In the genomic region with DNA sequence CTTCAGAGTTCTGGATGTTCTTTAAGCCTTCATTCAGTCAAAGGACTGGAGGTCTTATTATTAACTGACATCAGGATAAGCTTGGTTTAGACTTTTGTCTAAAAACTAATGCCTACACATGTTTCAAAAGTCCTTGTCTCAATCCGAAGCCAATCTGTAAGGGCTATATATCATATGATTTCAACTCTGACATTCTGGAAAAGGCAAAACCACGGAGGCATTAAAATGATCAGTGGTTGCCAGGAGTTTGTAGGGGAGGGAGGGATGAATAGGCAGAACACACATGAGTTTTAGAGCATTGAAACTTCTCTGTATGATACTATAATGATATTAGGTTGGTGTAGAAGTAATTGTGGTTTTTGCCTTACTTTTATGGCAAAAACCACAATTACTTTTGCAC, we compare ENCODE assay signal across 27 cellular contexts.
DNase-seq lines count a peak whose midpoint lies in the region; FAIRE-seq and TF ChIP-seq lines count a peak whose summit lies in the region.
"Had no signal": no experiment of that assay in that cellular context is flagged by ENCODE, and none has a peak within 500 bp of the region (broad histone marks: within the 10 kb centered on the region; RNA-seq: fewer than 3 reads in every experiment).

No MANE protein-coding gene starts in this region.

- TF ChIP-seq CTCF in fibroblast of lung (conservative IDR thresholded peaks at IDR 0.05 in 1 of 2, IDR thresholded peaks at IDR 0.05 in 1 of 2; ENCODE audit: low read depth in 1 of 2, low read length in 2 of 2) (no peak), kidney (IDR thresholded peaks at IDR 0.05; ENCODE audit: borderline replicate concordance, extremely low read depth, insufficient read depth) (no peak)

- H3K79me2 ChIP-seq in GM23248 (ENCODE audit: insufficient read depth) = no peaks in the 10 kb centered on the region
- no peaks in the 10 kb centered on the region for H3K79me2 ChIP-seq in fibroblast of lung (ENCODE audit: control insufficient read depth, insufficient read depth, low read length)

- H3K36me3 ChIP-seq in GM23248 (ENCODE audit: low read depth) = no peaks in the 10 kb centered on the region
- H3K36me3 ChIP-seq in fibroblast of lung (ENCODE audit: control insufficient read depth, insufficient read depth, low read length) = no peaks in the 10 kb centered on the region
- H3K36me3 ChIP-seq in kidney (ENCODE audit: control insufficient read depth in 1 of 2, insufficient read depth in 2 of 2, low read length in 2 of 2) = no peaks in the 10 kb centered on the region
- H3K36me3 ChIP-seq: cardiac muscle cell, esophagus muscularis mucosa, heart left ventricle, SJSA1 had no signal

- no peaks in the 10 kb centered on the region for H3K9me2 ChIP-seq in GM23248 (ENCODE audit: insufficient read depth)

- intact Hi-C loops in kidney (cut with DNase I) = no loop called here

- no peaks in the 10 kb centered on the region for H3K9me3 ChIP-seq in GM23248 (ENCODE audit: low read depth)
- H3K9me3 ChIP-seq in fibroblast of lung (ENCODE audit: control insufficient read depth, insufficient read depth, low read depth, low read length) = no peaks in the 10 kb centered on the region
- H3K9me3 ChIP-seq in kidney (ENCODE audit: control insufficient read depth in 1 of 2, low read length in 2 of 2) = no peaks in the 10 kb centered on the region
- H3K9me3 ChIP-seq: esophagus muscularis mucosa, heart left ventricle, SJSA1 had no signal

- FAIRE-seq in RCC 7860 (lab: Jason Lieb, UNC) (peak; percentile 46), kidney (lab: Jason Lieb, UNC) (no peak)
- FAIRE-seq: GM12878 had no signal

- H3K27ac ChIP-seq in GM23248 (no peak overlapping the region), fibroblast of lung (ENCODE audit: insufficient read depth, low read length) (no peak overlapping the region), kidney (ENCODE audit: low read depth in 2 of 2, low read length in 2 of 2) (no peak overlapping the region)
- H3K27ac ChIP-seq: cardiac muscle cell, esophagus muscularis mucosa, heart left ventricle, SJSA1 had no signal

- in situ Hi-C loops in GM23248 (cut with MboI) = no loop called here

- no peak overlapping the region for H3K4me3 ChIP-seq in GM23248
- H3K4me3 ChIP-seq in fibroblast of lung (replicated peaks in 1 of 4; ENCODE audit: control extremely low read depth in 1 of 4, insufficient read depth in 1 of 4, low read depth in 3 of 4, low read length in 4 of 4) = no peak overlapping the region
- no peak overlapping the region for H3K4me3 ChIP-seq in kidney (ENCODE audit: low read length in 2 of 2)
- H3K4me3 ChIP-seq: cardiac muscle cell, esophagus muscularis mucosa, GM12878, heart left ventricle, SJSA1 had no signal

- H3F3A ChIP-seq in GM23248 (ENCODE audit: insufficient read depth) = peaks cover 14% of the 10 kb centered on the region

- H3K27me3 ChIP-seq in GM23248 (replicated peaks; ENCODE audit: insufficient read depth) (no peaks in the 10 kb centered on the region), fibroblast of lung (ENCODE audit: control insufficient read depth, insufficient read depth, low read length) (no peaks in the 10 kb centered on the region)
- H3K27me3 ChIP-seq: cardiac muscle cell, esophagus muscularis mucosa, heart left ventricle, SJSA1 had no signal

- H2AFZ ChIP-seq in GM23248 (peak overlapping the region; percentile 67), fibroblast of lung (ENCODE audit: low read length) (no peak overlapping the region)

- DNase-seq in GM23248 = no peak
- no peak for DNase-seq in RCC 7860 (ENCODE audit: low spot score)
- DNase-seq in fibroblast of lung (ENCODE audit: low read depth in 2 of 2) = peak; percentile 33 to 52
- DNase-seq in stromal cell of bone marrow (ENCODE audit: low read depth) = peak; percentile 24
- DNase-seq in GM03348 (ENCODE audit: low spot score) = no peak
- no peak for DNase-seq in kidney
- DNase-seq in T1000 (lab: John Stamatoyannopoulos, UW) = no peak
- DNase-seq: activated CD4-positive, alpha-beta T cell treated with anti-CD3 and anti-CD28 coated beads for 4 hours; activated naive CD4-positive, alpha-beta T cell; activated T-cell treated with anti-CD3 and anti-CD28 coated beads, Interleukin-2, amount 50 U/mL, for 48 hours; AML-193; amniotic stem cell; CD4-positive, alpha-beta memory T cell; endodermal cell; H7; heart left ventricle; Kasumi-1; left cardiac atrium; NCI-H1105; NCI-H2081 treated with DMSO at 0.1 percent for 48 hours; NCI-H82; PC-3; T-helper 17 cell had no signal

- WGBS in GM23248 (ENCODE audit: low coverage in 1 of 2, low lambda C conversion rate in 2 of 2, missing lambda C conversion rate in 2 of 2), 2 experiments = 5 to 29% methylated on average over 2 of the region's 2 CpGs

- H3K4me1 ChIP-seq in GM23248 (ENCODE audit: insufficient read depth) (peaks cover 35% of the 10 kb centered on the region), fibroblast of lung (ENCODE audit: control insufficient read depth, extremely low read depth, insufficient read depth, low read length) (no peaks in the 10 kb centered on the region), kidney (ENCODE audit: control insufficient read depth in 1 of 2, insufficient read depth in 1 of 2, low read depth in 1 of 2, low read length in 2 of 2) (no peaks in the 10 kb centered on the region)
- H3K4me1 ChIP-seq: esophagus muscularis mucosa had no signal

- H3K4me2 ChIP-seq in GM23248 (ENCODE audit: unreplicated experiment) (peak overlapping the region; percentile 2), fibroblast of lung (ENCODE audit: extremely low read depth, insufficient read depth, low read length) (no peak overlapping the region)

- no peak overlapping the region for H3K9ac ChIP-seq in GM23248
- H3K9ac ChIP-seq in fibroblast of lung (ENCODE audit: insufficient read depth, low read length) = no peak overlapping the region
- H3K9ac ChIP-seq in kidney (ENCODE audit: low read length in 2 of 2) = no peak overlapping the region

- no peaks in the 10 kb centered on the region for H4K20me1 ChIP-seq in GM23248 (ENCODE audit: insufficient read depth)
- H4K20me1 ChIP-seq in fibroblast of lung (ENCODE audit: control insufficient read depth, extremely low read depth, insufficient read depth, low read length) = no peaks in the 10 kb centered on the region

Comparison
In these comparisons a context has a peak if more than half of its experiments do, and no peak if none do; other contexts are left out.
1. DNase-seq: peak in fibroblast of lung (2 of 2) and stromal cell of bone marrow (single experiment); none in GM23248 (single experiment), RCC 7860 (single experiment), GM03348 (single experiment), kidney (single experiment) and T1000 (single experiment).